In the genomic region with DNA sequence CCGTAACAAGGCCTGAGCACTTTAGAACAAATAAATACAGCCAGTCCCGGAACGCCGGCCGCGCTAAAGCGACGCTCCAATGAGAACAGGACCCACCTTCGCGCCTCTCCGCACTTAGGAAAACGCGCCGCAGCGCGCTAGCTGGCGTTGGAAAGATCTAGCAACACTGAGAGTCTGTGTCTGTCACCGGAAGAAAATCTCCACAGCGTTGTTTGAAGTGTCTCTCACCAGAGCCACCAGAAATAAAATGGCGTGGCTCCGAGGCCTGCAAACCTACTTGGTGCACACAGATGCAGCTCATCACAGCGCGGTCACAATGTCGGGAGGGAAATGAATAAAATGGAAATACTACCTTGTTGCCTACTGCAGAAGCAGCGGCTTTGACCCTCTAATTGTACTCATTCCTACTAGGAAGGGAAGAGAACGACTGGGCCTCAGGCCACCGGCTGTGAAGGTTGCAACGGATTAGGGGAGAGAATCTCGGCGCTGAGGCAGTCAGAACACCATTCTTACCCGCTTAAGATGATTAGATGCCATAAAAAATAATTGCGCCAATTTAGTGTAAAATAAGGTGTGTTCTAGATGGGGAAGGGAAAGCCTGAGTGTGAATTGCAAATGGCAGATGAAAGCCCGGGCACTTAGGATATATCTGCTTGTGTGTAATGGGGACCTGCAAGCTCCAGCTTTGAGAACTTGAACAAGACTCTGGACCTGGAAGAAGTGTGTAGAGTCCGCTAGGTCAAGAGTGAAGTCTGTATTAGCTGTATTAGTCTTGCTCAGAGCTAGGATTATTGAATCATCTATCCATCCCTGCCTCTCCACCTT, we compare ENCODE assay signal across 12 cellular contexts. TPM values are rescaled to one million over a fixed set of nuclear protein-coding genes. Genes with fewer than 3 reads are reported as not detected.
DNase-seq lines count a peak whose midpoint lies in the region; ATAC-seq lines count a peak whose summit lies in the region.
"Had no signal": no experiment of that assay in that cellular context is flagged by ENCODE, and none has a peak within 500 bp of the region (broad histone marks: within the 10 kb centered on the region; RNA-seq: fewer than 3 reads in every experiment).

No MANE protein-coding gene starts in this region.

- peak; percentile 23 for DNase-seq in activated naive CD4-positive, alpha-beta T cell treated with anti-CD3 and anti-CD28 coated beads, Interleukin-2, amount 10 ng/mL, durations not matched to agents 7 days and 5 days
- no peak for DNase-seq in activated naive CD4-positive, alpha-beta T cell treated with Interleukin-2 at 50 U/mL for 16 hours
- no peak for DNase-seq in immature natural killer cell
- peak in 1 of 2 donors; percentile 7 for DNase-seq in stimulated activated naive CD8-positive, alpha-beta T cell treated with anti-CD3 and anti-CD28 coated beads, Interleukin-15, amount 100 ng/mL, for 72 hours
- no peak for DNase-seq in GM03348 (ENCODE audit: low spot score)
- no peak for DNase-seq in SK-N-DZ (ENCODE audit: low spot score)
- DNase-seq: body of pancreas, midbrain, NCI-H2171 had no signal

- H3K4me1 Mint-ChIP-seq in activated naive CD4-positive, alpha-beta T cell treated with anti-CD3 and anti-CD28 coated beads, Interleukin-2, amount 10 ng/mL, durations not matched to agents 7 days and 5 days = peaks cover 54% of the 10 kb centered on the region
- peaks cover 30% of the 10 kb centered on the region for H3K4me1 Mint-ChIP-seq in activated T-helper 17 cell treated with anti-CD3 and anti-CD28 coated beads, Interleukin-2, amount 50 U/mL, for 72 hours
- peaks cover 27 to 53% of the 10 kb centered on the region in 2 donors for H3K4me1 Mint-ChIP-seq in immature natural killer cell
- H3K4me1 Mint-ChIP-seq in stimulated activated naive CD8-positive, alpha-beta T cell treated with anti-CD3 and anti-CD28 coated beads, Interleukin-15, amount 100 ng/mL, for 72 hours = peaks cover 60% of the 10 kb centered on the region

- peak overlapping the region; percentile 3 for H3K4me3 Mint-ChIP-seq in activated naive CD4-positive, alpha-beta T cell treated with anti-CD3 and anti-CD28 coated beads, Interleukin-2, amount 10 ng/mL, durations not matched to agents 7 days and 5 days
- H3K4me3 Mint-ChIP-seq in activated T-helper 17 cell treated with anti-CD3 and anti-CD28 coated beads, Interleukin-2, amount 50 U/mL, for 72 hours = peak overlapping the region; percentile 13
- H3K4me3 Mint-ChIP-seq in immature natural killer cell = peak overlapping the region in 4 of 5 donors; percentile 6 to 63 (median 35)
- peak overlapping the region; percentile 49 to 53 for H3K4me3 Mint-ChIP-seq in stimulated activated naive CD8-positive, alpha-beta T cell treated with anti-CD3 and anti-CD28 coated beads, Interleukin-15, amount 100 ng/mL, for 72 hours

- ATAC-seq in activated T-helper 17 cell treated with anti-CD3 and anti-CD28 coated beads, Interleukin-2, amount 50 U/mL, for 72 hours (replicated peaks) = no peak
- ATAC-seq in stimulated activated naive CD8-positive, alpha-beta T cell treated with anti-CD3 and anti-CD28 coated beads, Interleukin-15, amount 100 ng/mL, for 72 hours = no peak
- ATAC-seq in GM21529 (IDR thresholded peaks at IDR 0.05; ENCODE audit: unreplicated experiment) = no peak
- ATAC-seq: body of pancreas had no signal

- H3K27ac Mint-ChIP-seq in activated naive CD4-positive, alpha-beta T cell treated with anti-CD3 and anti-CD28 coated beads, Interleukin-2, amount 10 ng/mL, durations not matched to agents 7 days and 5 days = peak overlapping the region; percentile 20
- H3K27ac Mint-ChIP-seq in activated T-helper 17 cell treated with anti-CD3 and anti-CD28 coated beads, Interleukin-2, amount 50 U/mL, for 72 hours = no peak overlapping the region
- H3K27ac Mint-ChIP-seq in immature natural killer cell = no peak overlapping the region
- H3K27ac Mint-ChIP-seq in stimulated activated naive CD8-positive, alpha-beta T cell treated with anti-CD3 and anti-CD28 coated beads, Interleukin-15, amount 100 ng/mL, for 72 hours = no peak overlapping the region

- H3K9me3 Mint-ChIP-seq in activated naive CD4-positive, alpha-beta T cell treated with anti-CD3 and anti-CD28 coated beads, Interleukin-2, amount 10 ng/mL, durations not matched to agents 7 days and 5 days = no peaks in the 10 kb centered on the region
- no peaks in the 10 kb centered on the region for H3K9me3 Mint-ChIP-seq in activated T-helper 17 cell treated with anti-CD3 and anti-CD28 coated beads, Interleukin-2, amount 50 U/mL, for 72 hours
- peaks cover 0 to 12% (median 1%) of the 10 kb centered on the region in 6 donors for H3K9me3 Mint-ChIP-seq in immature natural killer cell
- no peaks in the 10 kb centered on the region for H3K9me3 Mint-ChIP-seq in stimulated activated naive CD8-positive, alpha-beta T cell treated with anti-CD3 and anti-CD28 coated beads, Interleukin-15, amount 100 ng/mL, for 72 hours

- peaks cover 96% of the 10 kb centered on the region for H3K27me3 Mint-ChIP-seq in activated naive CD4-positive, alpha-beta T cell treated with anti-CD3 and anti-CD28 coated beads, Interleukin-2, amount 10 ng/mL, durations not matched to agents 7 days and 5 days
- H3K27me3 Mint-ChIP-seq in activated T-helper 17 cell treated with anti-CD3 and anti-CD28 coated beads, Interleukin-2, amount 50 U/mL, for 72 hours = peaks cover 76% of the 10 kb centered on the region
- H3K27me3 Mint-ChIP-seq in immature natural killer cell (ENCODE audit: low read depth in 3 of 3) = peaks cover 32 to 56% (median 38%) of the 10 kb centered on the region in 3 donors
- H3K27me3 Mint-ChIP-seq in stimulated activated naive CD8-positive, alpha-beta T cell treated with anti-CD3 and anti-CD28 coated beads, Interleukin-15, amount 100 ng/mL, for 72 hours = peaks cover 97% of the 10 kb centered on the region

- CTCF ChIA-PET in activated naive CD4-positive, alpha-beta T cell treated with anti-CD3 and anti-CD28 coated beads, Interleukin-2, amount 10 ng/mL, durations not matched to agents 7 days and 5 days (lab: Charles Lee) = interaction anchor here (1.4 to 1.7 kb wide), 4 partner anchors 10 to 296 kb away, joined by 3 to 15 read pairs (median 7); no protein-coding TSS in a partner anchor

- peaks cover 7% of the 10 kb centered on the region for H3K36me3 Mint-ChIP-seq in activated naive CD4-positive, alpha-beta T cell treated with anti-CD3 and anti-CD28 coated beads, Interleukin-2, amount 10 ng/mL, durations not matched to agents 7 days and 5 days
- peaks cover 13% of the 10 kb centered on the region for H3K36me3 Mint-ChIP-seq in activated T-helper 17 cell treated with anti-CD3 and anti-CD28 coated beads, Interleukin-2, amount 50 U/mL, for 72 hours (ENCODE audit: low read depth)
- no peaks in the 10 kb centered on the region for H3K36me3 Mint-ChIP-seq in immature natural killer cell

RNA-seq across cellular contexts. Expression of a gene that starts 4.5 kb away (rescaled TPM):
- not detected for total RNA-seq in activated T-helper 17 cell treated with anti-CD3 and anti-CD28 coated beads, Interleukin-2, amount 50 U/mL, for 72 hours
- polyA plus RNA-seq in immature natural killer cell = not detected
- polyA plus RNA-seq in SK-N-DZ (2014; cell fraction: cytosol; rRNA removed) = 1.1 and 1.3 TPM in 2 replicates
- polyA plus RNA-seq in SK-N-DZ (2014; cell fraction: nucleus; rRNA removed) = 0.63 and 0.79 TPM in 2 replicates
- total RNA-seq: body of pancreas; T-helper 1 cell treated with Interleukin-12 subunit alpha and Interleukin-12 subunit beta and Interleukin-4 antibody, amounts not matched to agents 30 ng/mL and 1 ng/mL, for 36 hours had no signal
